ENCODE assay signal across 23 cellular contexts in genomic region chr6:109420751-109421150, GRCh38. TPM values are rescaled to one million over a fixed set of nuclear protein-coding genes. Genes with fewer than 3 reads are reported as not detected.
DNase-seq lines count a peak whose midpoint lies in the region; ATAC-seq and TF ChIP-seq lines count a peak whose summit lies in the region.
"Had no signal": no experiment of that assay in that cellular context is flagged by ENCODE, and none has a peak within 500 bp of the region (broad histone marks: within the 10 kb centered on the region; RNA-seq: fewer than 3 reads in every experiment).

No MANE protein-coding gene starts in this region.

- TF ChIP-seq EP300 in SK-N-SH (IDR thresholded peaks at IDR 0.05; ENCODE audit: borderline replicate concordance in 1 of 2, low read depth in 1 of 2, low read length in 1 of 2) = no peak

- no peaks in the 10 kb centered on the region for H3K36me3 ChIP-seq in SK-N-SH (replicated peaks in 1 of 2; ENCODE audit: control insufficient read depth in 1 of 2, insufficient read depth in 2 of 2, low read length in 1 of 2)
- H3K36me3 ChIP-seq: SJCRH30, spleen, stomach, transverse colon had no signal

- no peak overlapping the region for H3K4me2 ChIP-seq in SK-N-SH
- H3K4me2 ChIP-seq: GM23338 had no signal

- no peaks in the 10 kb centered on the region for H3K9me3 ChIP-seq in SK-N-SH
- H3K9me3 ChIP-seq: SJCRH30, spleen, stomach, transverse colon had no signal

- no peak overlapping the region for H2AFZ ChIP-seq in SK-N-SH (ENCODE audit: low read depth)
- H2AFZ ChIP-seq: GM23338 had no signal

- H4K20me1 ChIP-seq in SK-N-SH (ENCODE audit: insufficient read depth) = no peaks in the 10 kb centered on the region

- peak overlapping the region; percentile 55 for H3K27ac Mint-ChIP-seq in type B pancreatic cell
- H3K27ac Mint-ChIP-seq: activated CD4-positive, alpha-beta T cell treated with anti-CD3 and anti-CD28 coated beads, Interleukin-2, amount 10 ng/mL, durations not matched to agents 7 days and 5 days; activated naive CD8-positive, alpha-beta T cell treated with anti-CD3 and anti-CD28 coated beads, Interleukin-2, amount 10 ng/mL, durations not matched to agents 7 days and 5 days; B cell; GM23338 had no signal

- no peaks in the 10 kb centered on the region for H3K9me2 ChIP-seq in SK-N-SH

- no peak for TF ChIP-seq RAD21 in SK-N-SH (IDR thresholded peaks at IDR 0.05; ENCODE audit: low read length)

- H3F3A ChIP-seq in SK-N-SH (replicated peaks; ENCODE audit: insufficient read depth) = no peaks in the 10 kb centered on the region

- no peaks in the 10 kb centered on the region for H3K79me2 ChIP-seq in SK-N-SH (ENCODE audit: insufficient read depth)

- H3K4me1 ChIP-seq in SK-N-SH (ENCODE audit: control insufficient read depth in 1 of 2, insufficient read depth in 2 of 2, low read depth in 1 of 2, low read length in 1 of 2) = no peaks in the 10 kb centered on the region
- H3K4me1 ChIP-seq: SJCRH30, spleen, transverse colon had no signal

- no peak overlapping the region for H3K27ac ChIP-seq in SK-N-SH (ENCODE audit: low read depth in 2 of 2, low read length in 1 of 2)
- H3K27ac ChIP-seq: 22Rv1, SJCRH30, spleen, stomach, transverse colon had no signal

- H3K9me3 Mint-ChIP-seq in type B pancreatic cell = no peaks in the 10 kb centered on the region
- H3K9me3 Mint-ChIP-seq: activated CD4-positive, alpha-beta T cell treated with anti-CD3 and anti-CD28 coated beads, Interleukin-2, amount 10 ng/mL, durations not matched to agents 7 days and 5 days; activated naive CD8-positive, alpha-beta T cell treated with anti-CD3 and anti-CD28 coated beads, Interleukin-2, amount 10 ng/mL, durations not matched to agents 7 days and 5 days; GM23338 had no signal

- TF ChIP-seq CTCF in type B pancreatic cell (conservative IDR thresholded peaks at IDR 0.05) (no peak), SK-N-SH (IDR thresholded peaks at IDR 0.05) (no peak)

- no peaks in the 10 kb centered on the region for H3K27me3 ChIP-seq in SK-N-SH (ENCODE audit: insufficient read depth)
- H3K27me3 ChIP-seq: SJCRH30, spleen, stomach, transverse colon had no signal

- peaks cover 4% of the 10 kb centered on the region for H3K36me3 Mint-ChIP-seq in type B pancreatic cell
- H3K36me3 Mint-ChIP-seq: activated naive CD8-positive, alpha-beta T cell treated with anti-CD3 and anti-CD28 coated beads, Interleukin-2, amount 10 ng/mL, durations not matched to agents 7 days and 5 days had no signal

- H3K9ac ChIP-seq in SK-N-SH = no peak overlapping the region

- no peaks in the 10 kb centered on the region for H3K27me3 Mint-ChIP-seq in type B pancreatic cell
- H3K27me3 Mint-ChIP-seq: activated CD4-positive, alpha-beta T cell treated with anti-CD3 and anti-CD28 coated beads, Interleukin-2, amount 10 ng/mL, durations not matched to agents 7 days and 5 days; B cell had no signal

- H3K4me1 Mint-ChIP-seq in type B pancreatic cell (ENCODE audit: unreplicated experiment) = peaks cover 3% of the 10 kb centered on the region
- H3K4me1 Mint-ChIP-seq: GM23338 had no signal

- peak; percentile 88 for ATAC-seq in esophagus mucosa
- ATAC-seq: GM23338 had no signal

- CTCF ChIA-PET in SK-N-SH (lab: Yijun Ruan, JAX) = interaction anchor here (0.9 kb wide), 1 partner anchor 32 kb away, joined by 3 read pairs; no protein-coding TSS in a partner anchor

- peak; percentile 11 for DNase-seq in NOMO-1 treated with DMSO at 0.1 percent for 48 hours (lab: John Stamatoyannopoulos, UW; ENCODE audit: unreplicated experiment)
- DNase-seq in NOMO-1 (lab: John Stamatoyannopoulos, UW; ENCODE audit: unreplicated experiment in 2 of 2) = no peak
- DNase-seq in RPMI7951 (ENCODE audit: low read depth) = peak; percentile 9
- no peak for DNase-seq in type B pancreatic cell (ENCODE audit: extremely low spot score, unreplicated experiment)
- DNase-seq in NCI-H1436 treated with DMSO at 0.1 percent for 48 hours (lab: John Stamatoyannopoulos, UW) = no peak
- no peak for DNase-seq in SK-N-SH
- DNase-seq in DMS153 treated with DMSO at 0.1 percent for 48 hours (lab: John Stamatoyannopoulos, UW; ENCODE audit: unreplicated experiment) = no peak
- DNase-seq: activated CD4-positive, alpha-beta T cell treated with anti-CD3 and anti-CD28 coated beads, Interleukin-2, amount 10 ng/mL, durations not matched to agents 7 days and 5 days; activated naive CD8-positive, alpha-beta T cell treated with anti-CD3 and anti-CD28 coated beads, Interleukin-2, amount 10 ng/mL, durations not matched to agents 7 days and 5 days; COR-L47; effector CD8-positive, alpha-beta T cell; NCI-H187 treated with DMSO at 0.1 percent for 48 hours; NCI-H2227 treated with DMSO at 0.1 percent for 48 hours; NCI-H774; occipital lobe; SJCRH30; spleen; stomach; transverse colon had no signal

- 81% methylated on average over 1 of the region's 1 CpG for WGBS in SK-N-SH (ENCODE audit: low lambda C conversion rate)

- H3K4me3 Mint-ChIP-seq in type B pancreatic cell = no peak overlapping the region
- H3K4me3 Mint-ChIP-seq: activated CD4-positive, alpha-beta T cell treated with anti-CD3 and anti-CD28 coated beads, Interleukin-2, amount 10 ng/mL, durations not matched to agents 7 days and 5 days; activated naive CD8-positive, alpha-beta T cell treated with anti-CD3 and anti-CD28 coated beads, Interleukin-2, amount 10 ng/mL, durations not matched to agents 7 days and 5 days; B cell; GM23338 had no signal

- H3K4me3 ChIP-seq in SK-N-SH (ENCODE audit: low read depth in 2 of 2, low read length in 1 of 2) = no peak overlapping the region
- H3K4me3 ChIP-seq: GM23338, SJCRH30, spleen, stomach, transverse colon had no signal

- POLR2A ChIA-PET in SK-N-SH (lab: Yijun Ruan, JAX) = interaction anchor here (0.6 kb wide), 1 partner anchor 1030 kb away, joined by 4 read pairs; no protein-coding TSS in a partner anchor

TF ChIP-seq in SK-N-SH, 30 proteins besides CTCF, POLR2A, EP300 and RAD21:
- TF ChIP-seq, protein P1, sequence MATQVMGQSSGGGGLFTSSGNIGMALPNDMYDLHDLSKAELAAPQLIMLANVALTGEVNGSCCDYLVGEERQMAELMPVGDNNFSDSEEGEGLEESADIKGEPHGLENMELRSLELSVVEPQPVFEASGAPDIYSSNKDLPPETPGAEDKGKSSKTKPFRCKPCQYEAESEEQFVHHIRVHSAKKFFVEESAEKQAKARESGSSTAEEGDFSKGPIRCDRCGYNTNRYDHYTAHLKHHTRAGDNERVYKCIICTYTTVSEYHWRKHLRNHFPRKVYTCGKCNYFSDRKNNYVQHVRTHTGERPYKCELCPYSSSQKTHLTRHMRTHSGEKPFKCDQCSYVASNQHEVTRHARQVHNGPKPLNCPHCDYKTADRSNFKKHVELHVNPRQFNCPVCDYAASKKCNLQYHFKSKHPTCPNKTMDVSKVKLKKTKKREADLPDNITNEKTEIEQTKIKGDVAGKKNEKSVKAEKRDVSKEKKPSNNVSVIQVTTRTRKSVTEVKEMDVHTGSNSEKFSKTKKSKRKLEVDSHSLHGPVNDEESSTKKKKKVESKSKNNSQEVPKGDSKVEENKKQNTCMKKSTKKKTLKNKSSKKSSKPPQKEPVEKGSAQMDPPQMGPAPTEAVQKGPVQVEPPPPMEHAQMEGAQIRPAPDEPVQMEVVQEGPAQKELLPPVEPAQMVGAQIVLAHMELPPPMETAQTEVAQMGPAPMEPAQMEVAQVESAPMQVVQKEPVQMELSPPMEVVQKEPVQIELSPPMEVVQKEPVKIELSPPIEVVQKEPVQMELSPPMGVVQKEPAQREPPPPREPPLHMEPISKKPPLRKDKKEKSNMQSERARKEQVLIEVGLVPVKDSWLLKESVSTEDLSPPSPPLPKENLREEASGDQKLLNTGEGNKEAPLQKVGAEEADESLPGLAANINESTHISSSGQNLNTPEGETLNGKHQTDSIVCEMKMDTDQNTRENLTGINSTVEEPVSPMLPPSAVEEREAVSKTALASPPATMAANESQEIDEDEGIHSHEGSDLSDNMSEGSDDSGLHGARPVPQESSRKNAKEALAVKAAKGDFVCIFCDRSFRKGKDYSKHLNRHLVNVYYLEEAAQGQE (IDR thresholded peaks at IDR 0.05; ENCODE audit: low read depth, low read length) = no peak
- TF ChIP-seq NRF1 (IDR thresholded peaks at IDR 0.05; ENCODE audit: low read depth, low read length) = no peak

RNA-seq across cellular contexts. Expression of gene PPIL6, which starts 19.7 kb away (rescaled TPM):
- total RNA-seq in RPMI7951 (2014; rRNA removed; shearing (Covaris generic)) = 1.1 and 1.7 TPM in 2 replicates
- 0.84 TPM for total RNA-seq in esophagus mucosa
- total RNA-seq in type B pancreatic cell (ENCODE audit: low replicate concordance) = 3.4 and 6.1 TPM in 2 replicates
- 1.1 and 1.9 TPM in 2 replicates for polyA plus RNA-seq in SK-N-SH (2012; rRNA removed)
- 1.8 and 3.6 TPM in 2 replicates for polyA plus RNA-seq in SK-N-SH (2012; cell fraction: cytosol; rRNA removed)
- polyA plus RNA-seq in SK-N-SH (2012; cell fraction: nucleus; rRNA removed) = 0.26 and 0.46 TPM in 2 replicates

RNA-seq across cellular contexts. Expression of gene SMPD2, which starts 19.8 kb away (rescaled TPM):
- 11.2 and 11.5 TPM in 2 replicates for total RNA-seq in RPMI7951 (2014; rRNA removed; shearing (Covaris generic))
- total RNA-seq in esophagus mucosa (12.3 TPM), type B pancreatic cell (ENCODE audit: low replicate concordance) (13.7 and 23.5 TPM in 2 replicates)
- polyA plus RNA-seq in SK-N-SH (2012; rRNA removed) = 9.7 and 11.4 TPM in 2 replicates
- 4.7 and 6.8 TPM in 2 replicates for polyA plus RNA-seq in SK-N-SH (2012; cell fraction: cytosol; rRNA removed)
- 33.6 and 34.6 TPM in 2 replicates for polyA plus RNA-seq in SK-N-SH (2012; cell fraction: nucleus; rRNA removed)

RNA-seq across cellular contexts. Expression of gene MICAL1, which starts 34.8 kb away (rescaled TPM):
- 19.9 and 22.3 TPM in 2 replicates for total RNA-seq in RPMI7951 (2014; rRNA removed; shearing (Covaris generic))
- 7.4 TPM for total RNA-seq in esophagus mucosa
- 27.7 and 49.7 TPM in 2 replicates for total RNA-seq in type B pancreatic cell (ENCODE audit: low replicate concordance)
- polyA plus RNA-seq in SK-N-SH (2012; rRNA removed) = 45.6 and 56.3 TPM in 2 replicates
- 11.8 and 17.2 TPM in 2 replicates for polyA plus RNA-seq in SK-N-SH (2012; cell fraction: cytosol; rRNA removed)
- 320 and 340 TPM in 2 replicates for polyA plus RNA-seq in SK-N-SH (2012; cell fraction: nucleus; rRNA removed)

RNA-seq across cellular contexts. Expression of gene CD164, which starts 38.5 kb away (rescaled TPM):
- total RNA-seq in RPMI7951 (2014; rRNA removed; shearing (Covaris generic)) = 274 and 382 TPM in 2 replicates
- total RNA-seq in esophagus mucosa = 91.3 TPM
- 230 and 298 TPM in 2 replicates for total RNA-seq in type B pancreatic cell (ENCODE audit: low replicate concordance)
- 83.4 and 113 TPM in 2 replicates for polyA plus RNA-seq in SK-N-SH (2012; rRNA removed)
- 102 and 104 TPM in 2 replicates for polyA plus RNA-seq in SK-N-SH (2012; cell fraction: cytosol; rRNA removed)
- 45.4 and 83.9 TPM in 2 replicates for polyA plus RNA-seq in SK-N-SH (2012; cell fraction: nucleus; rRNA removed)

Comparison
In these comparisons a context has a peak if more than half of its experiments do, and no peak if none do; other contexts are left out.
1. DNase-seq: peak in NOMO-1 treated with DMSO at 0.1 percent for 48 hours (single experiment) and RPMI7951 (single experiment); none in NOMO-1 (0 of 2), type B pancreatic cell (single experiment), NCI-H1436 treated with DMSO at 0.1 percent for 48 hours (single experiment), SK-N-SH (single experiment) and DMS153 treated with DMSO at 0.1 percent for 48 hours (single experiment).